ENCODE assay signal across 12 cellular contexts in genomic region chr4:112645541-112646329, GRCh38.
"Had no signal": no experiment of that assay in that cellular context is flagged by ENCODE, and none has a peak within 500 bp of the region (broad histone marks: within the 10 kb centered on the region; RNA-seq: fewer than 3 reads in every experiment).

No MANE protein-coding gene starts in this region.

- H3K9me3 Mint-ChIP-seq: activated CD4-positive, alpha-beta T cell treated with anti-CD3 and anti-CD28 coated beads, Interleukin-2, amount 10 ng/mL, durations not matched to agents 24 days and 14 days; activated naive CD4-positive, alpha-beta T cell treated with anti-CD3 and anti-CD28 coated beads, Interleukin-2, amount 50 U/mL, for 72 hours; memory B cell; naive thymus-derived CD8-positive, alpha-beta T cell; stimulated activated memory B cell treated with anti-CD40 and anti-IgM and Interleukin-4, amounts not matched to agents 10 μg/mL and 1 μg/mL and 100 μg/mL, for 72 hours had no signal

- H3K27ac ChIP-seq: cardiac muscle cell had no signal

- H3K27me3 ChIP-seq: cardiac muscle cell had no signal

- H3K4me3 Mint-ChIP-seq: activated CD4-positive, alpha-beta T cell treated with anti-CD3 and anti-CD28 coated beads, Interleukin-2, amount 10 ng/mL, durations not matched to agents 24 days and 14 days; memory B cell; naive thymus-derived CD8-positive, alpha-beta T cell; stimulated activated memory B cell treated with anti-CD40 and anti-IgM and Interleukin-4, amounts not matched to agents 10 μg/mL and 1 μg/mL and 100 μg/mL, for 72 hours had no signal

- H3K4me3 ChIP-seq: cardiac muscle cell had no signal

- H3K27me3 Mint-ChIP-seq: activated CD4-positive, alpha-beta T cell treated with anti-CD3 and anti-CD28 coated beads, Interleukin-2, amount 10 ng/mL, durations not matched to agents 24 days and 14 days; memory B cell; naive thymus-derived CD8-positive, alpha-beta T cell; stimulated activated memory B cell treated with anti-CD40 and anti-IgM and Interleukin-4, amounts not matched to agents 10 μg/mL and 1 μg/mL and 100 μg/mL, for 72 hours had no signal

- H3K27ac Mint-ChIP-seq: activated CD4-positive, alpha-beta T cell treated with anti-CD3 and anti-CD28 coated beads, Interleukin-2, amount 10 ng/mL, durations not matched to agents 24 days and 14 days; activated naive CD4-positive, alpha-beta T cell treated with anti-CD3 and anti-CD28 coated beads, Interleukin-2, amount 50 U/mL, for 72 hours; memory B cell; stimulated activated memory B cell treated with anti-CD40 and anti-IgM and Interleukin-4, amounts not matched to agents 10 μg/mL and 1 μg/mL and 100 μg/mL, for 72 hours had no signal

- DNase-seq: activated CD4-positive, CD25-positive, alpha-beta regulatory T cell; activated gamma-delta T cell; hypothalamus; left ventricle myocardium superior; naive thymus-derived CD8-positive, alpha-beta T cell; nucleus accumbens; SW 1271 had no signal
